ENCODE assay signal across 1 cellular context in the genomic region with DNA sequence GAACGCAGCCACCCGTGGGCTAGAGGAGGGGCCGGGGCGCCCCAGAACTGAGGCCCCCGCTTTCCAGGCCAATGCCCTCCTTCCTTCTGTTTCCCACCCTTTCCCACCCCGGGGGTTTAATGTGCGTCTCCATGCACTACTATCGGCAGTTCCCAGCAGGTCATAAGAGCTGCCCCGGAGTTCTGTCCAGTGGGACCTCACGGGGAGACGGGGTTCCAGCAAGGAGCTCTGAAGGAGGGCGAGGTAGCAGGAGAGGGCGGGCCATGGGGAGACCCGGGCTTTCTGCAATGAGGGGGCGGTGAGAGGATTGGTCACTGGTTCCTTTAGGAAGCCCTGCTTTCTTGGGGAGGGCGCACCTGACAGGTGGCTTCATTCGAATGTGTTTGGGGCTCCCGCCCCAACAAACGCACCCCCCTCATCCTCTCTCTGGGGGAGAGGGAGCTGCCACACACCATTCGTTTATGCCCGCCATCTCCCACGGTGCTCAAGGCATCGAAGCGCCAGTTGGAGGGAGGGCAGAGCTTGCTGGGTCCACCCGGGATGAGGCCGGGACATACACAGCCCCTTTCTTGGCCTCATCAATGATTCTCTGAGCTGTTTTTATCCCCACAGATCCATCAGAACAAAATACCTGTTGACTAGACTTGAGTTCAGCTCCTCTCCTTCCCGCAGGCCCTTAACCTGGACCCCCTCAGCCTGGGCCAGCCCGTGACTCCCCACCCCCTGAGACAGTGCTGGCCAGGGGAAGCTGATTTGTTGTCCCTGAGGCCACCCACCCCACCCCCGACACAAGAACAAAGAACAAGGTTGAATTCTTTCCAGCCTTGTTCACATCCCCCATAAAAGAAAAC.
TF ChIP-seq lines count a peak whose summit lies in the region.

No MANE protein-coding gene starts in this region.

TF ChIP-seq in H1, 55 proteins besides CTCF, POLR2A, EP300 and RAD21:
- no peak for TF ChIP-seq TCF12 (IDR thresholded peaks at IDR 0.05; ENCODE audit: low read depth, low read length)
- TF ChIP-seq CTBP2 (IDR thresholded peaks at IDR 0.05; ENCODE audit: borderline replicate concordance, insufficient read depth, insufficient read length, low read length): no peak
- TF ChIP-seq POLR2AphosphoS5 (IDR thresholded peaks at IDR 0.05; ENCODE audit: low read depth, low read length): no peak
- TF ChIP-seq CEBPB (IDR thresholded peaks at IDR 0.05; ENCODE audit: low read depth, low read length): no peak
- TF ChIP-seq SIX5 (IDR thresholded peaks at IDR 0.05; ENCODE audit: low read depth, low read length): no peak
- no peak for TF ChIP-seq TAF1 (IDR thresholded peaks at IDR 0.05; ENCODE audit: low read depth, low read length)
- TF ChIP-seq KDM4A (IDR thresholded peaks at IDR 0.05; ENCODE audit: low read depth, low read length, severe bottlenecking): no peak
- TF ChIP-seq CREB1 (IDR thresholded peaks at IDR 0.05): no peak
- TF ChIP-seq TAF7 (optimal IDR thresholded peaks at IDR 0.05; ENCODE audit: borderline replicate concordance, low read depth, low read length): no peak
- no peak for TF ChIP-seq CHD2 (IDR thresholded peaks at IDR 0.05; ENCODE audit: low read length)
- TF ChIP-seq, protein P1, sequence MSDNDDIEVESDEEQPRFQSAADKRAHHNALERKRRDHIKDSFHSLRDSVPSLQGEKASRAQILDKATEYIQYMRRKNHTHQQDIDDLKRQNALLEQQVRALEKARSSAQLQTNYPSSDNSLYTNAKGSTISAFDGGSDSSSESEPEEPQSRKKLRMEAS (IDR thresholded peaks at IDR 0.05): no peak
- no peak for TF ChIP-seq JUND (IDR thresholded peaks at IDR 0.05; ENCODE audit: low read length)
- no peak for TF ChIP-seq JUN (IDR thresholded peaks at IDR 0.05; ENCODE audit: low read depth, low read length)
- no peak for TF ChIP-seq YY1 (IDR thresholded peaks at IDR 0.05; ENCODE audit: low read depth, low read length)
